ENCODE assay signal across 15 cellular contexts in the genomic region with DNA sequence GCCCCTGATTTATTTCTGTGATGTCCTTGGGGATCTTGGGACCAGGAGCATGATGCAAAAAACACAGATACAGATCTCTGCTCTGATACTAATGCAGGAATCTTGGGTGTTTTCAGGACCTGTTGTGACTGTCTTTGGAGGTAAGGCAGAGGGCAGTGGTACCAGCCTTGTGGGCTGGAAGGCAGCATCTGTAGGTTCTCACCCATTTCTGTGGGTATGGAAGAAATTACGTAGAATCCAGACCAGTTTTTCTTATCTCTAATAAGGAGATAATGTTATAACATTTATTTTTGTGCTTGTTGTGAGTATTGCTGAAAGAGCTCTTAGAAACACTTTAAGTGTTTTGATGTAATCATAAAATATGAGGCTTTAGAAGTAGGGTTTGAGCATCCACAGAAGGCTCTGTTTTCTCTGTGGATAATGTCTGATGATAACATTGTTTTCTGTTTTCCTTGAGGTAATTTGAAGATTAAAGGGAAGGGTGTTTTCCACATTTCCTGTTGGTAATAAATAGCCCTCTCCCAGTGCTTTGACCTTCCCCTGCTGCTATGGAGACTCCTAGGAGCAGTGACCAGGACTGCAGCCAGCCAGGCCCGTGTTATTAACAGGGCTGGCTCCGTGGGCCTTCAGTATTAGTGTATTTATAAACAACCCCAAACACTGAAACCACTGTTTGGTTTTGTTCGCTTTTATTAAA. TPM values are rescaled to one million over a fixed set of nuclear protein-coding genes. Genes with fewer than 3 reads are reported as not detected.
DNase-seq lines count a peak whose midpoint lies in the region; ATAC-seq and TF ChIP-seq lines count a peak whose summit lies in the region.
"Had no signal": no experiment of that assay in that cellular context is flagged by ENCODE, and none has a peak within 500 bp of the region (broad histone marks: within the 10 kb centered on the region; RNA-seq: fewer than 3 reads in every experiment).

No MANE protein-coding gene starts in this region.

- no peak for TF ChIP-seq EP300 in sigmoid colon (IDR thresholded peaks at IDR 0.05)

- WGBS in liver: 39% methylated on average over 4 of the region's 4 CpGs
- WGBS in sigmoid colon, 2 donors: 57 to 65% methylated on average over 4 of the region's 4 CpGs

- peak; percentile 51 for DNase-seq in MG63
- no peak for DNase-seq in endothelial cell (ENCODE audit: low spot score)
- DNase-seq in sigmoid colon: no peak
- DNase-seq in DMS114 treated with DMSO at 0.1 percent for 48 hours (lab: John Stamatoyannopoulos, UW; ENCODE audit: unreplicated experiment): no peak
- no peak for DNase-seq in HK-2 (ENCODE audit: unreplicated experiment)
- no peak for DNase-seq in erythroblast (lab: John Stamatoyannopoulos, UW)
- DNase-seq: activated naive CD8-positive, alpha-beta T cell treated with anti-CD3 and anti-CD28 coated beads, Interleukin-2, amount 50 U/mL, for 24 hours; effector CD4-positive, alpha-beta T cell; naive B cell; NCI-H446 treated with DMSO at 0.1 percent for 48 hours; SHP77; stimulated activated CD4-positive, alpha-beta T cell treated with anti-CD3 and anti-CD28 coated beads, Interleukin-15, amount 100 ng/mL, for 24 hours had no signal

- H3K27me3 ChIP-seq in MG63 (no peaks in the 10 kb centered on the region), liver (ENCODE audit: control insufficient read depth in 4 of 4, insufficient read depth in 4 of 4, low read length in 3 of 4) (no peaks in the 10 kb centered on the region), sigmoid colon (no peaks in the 10 kb centered on the region)
- H3K27me3 ChIP-seq: BLaER1 treated with 17β-estradiol and CSF1 and Interleukin-3, amounts not matched to agents 10 nM and 100 nM had no signal

- TF ChIP-seq POLR2A in sigmoid colon (IDR thresholded peaks at IDR 0.05) (no peak), erythroblast (IDR thresholded peaks at IDR 0.05; ENCODE audit: low read length) (no peak)

- H3K36me3 Mint-ChIP-seq in endothelial cell (ENCODE audit: low read depth, unreplicated experiment): no peaks in the 10 kb centered on the region
- H3K36me3 Mint-ChIP-seq: naive B cell had no signal

- no peaks in the 10 kb centered on the region for H3K36me3 ChIP-seq in MG63
- no peaks in the 10 kb centered on the region for H3K36me3 ChIP-seq in liver (ENCODE audit: control insufficient read depth in 4 of 4, insufficient read depth in 3 of 4, low read depth in 1 of 4, low read length in 3 of 4)
- no peaks in the 10 kb centered on the region for H3K36me3 ChIP-seq in sigmoid colon
- H3K36me3 ChIP-seq: BLaER1 treated with 17β-estradiol and CSF1 and Interleukin-3, amounts not matched to agents 10 nM and 100 nM had no signal

- H3K27ac ChIP-seq in liver (ENCODE audit: low read depth in 1 of 2, low read length in 2 of 2) (no peak overlapping the region), sigmoid colon (peak overlapping the region; percentile 41 to 80 (median 74))
- H3K27ac ChIP-seq: BLaER1 treated with 17β-estradiol and CSF1 and Interleukin-3, amounts not matched to agents 10 nM and 100 nM had no signal

- peaks cover 5% of the 10 kb centered on the region for H3K27me3 Mint-ChIP-seq in endothelial cell (ENCODE audit: unreplicated experiment)

- H3K9ac ChIP-seq in liver (ENCODE audit: low read depth in 1 of 2, low read length in 2 of 2): no peak overlapping the region
- H3K9ac ChIP-seq: BLaER1 treated with 17β-estradiol and CSF1 and Interleukin-3, amounts not matched to agents 10 nM and 100 nM had no signal

- no peak for ATAC-seq in HG02623 (IDR thresholded peaks at IDR 0.05; ENCODE audit: unreplicated experiment)
- ATAC-seq: activated naive CD8-positive, alpha-beta T cell treated with anti-CD3 and anti-CD28 coated beads, Interleukin-2, amount 50 U/mL, for 24 hours had no signal

- H3K9me3 Mint-ChIP-seq in endothelial cell (ENCODE audit: unreplicated experiment): no peaks in the 10 kb centered on the region
- H3K9me3 Mint-ChIP-seq: activated naive CD8-positive, alpha-beta T cell treated with anti-CD3 and anti-CD28 coated beads, Interleukin-2, amount 50 U/mL, for 24 hours; naive B cell had no signal

- H3K4me3 ChIP-seq in MG63 (no peak overlapping the region), liver (ENCODE audit: low read depth in 1 of 3, low read length in 3 of 3) (no peak overlapping the region), sigmoid colon (no peak overlapping the region)
- H3K4me3 ChIP-seq: BLaER1 treated with 17β-estradiol and CSF1 and Interleukin-3, amounts not matched to agents 10 nM and 100 nM had no signal

- H3K4me1 Mint-ChIP-seq in endothelial cell (ENCODE audit: unreplicated experiment): peaks cover 43% of the 10 kb centered on the region
- H3K4me1 Mint-ChIP-seq: naive B cell had no signal

- TF ChIP-seq CTCF in endothelial cell (IDR thresholded peaks at IDR 0.05; ENCODE audit: unreplicated experiment) (no peak), liver (IDR thresholded peaks at IDR 0.05; ENCODE audit: low read depth, low read length, missing input control) (peak; percentile 18), sigmoid colon (IDR thresholded peaks at IDR 0.05) (no peak)

- H3K4me3 Mint-ChIP-seq in endothelial cell (ENCODE audit: unreplicated experiment): no peak overlapping the region
- H3K4me3 Mint-ChIP-seq: activated naive CD8-positive, alpha-beta T cell treated with anti-CD3 and anti-CD28 coated beads, Interleukin-2, amount 50 U/mL, for 24 hours; naive B cell had no signal

- peak; percentile 32 to 49 for TF ChIP-seq RAD21 in liver (IDR thresholded peaks at IDR 0.05)

- peak overlapping the region; percentile 84 for H3K27ac Mint-ChIP-seq in endothelial cell (ENCODE audit: unreplicated experiment)
- H3K27ac Mint-ChIP-seq: activated naive CD8-positive, alpha-beta T cell treated with anti-CD3 and anti-CD28 coated beads, Interleukin-2, amount 50 U/mL, for 24 hours had no signal

- H3K9me3 ChIP-seq in MG63 (no peaks in the 10 kb centered on the region), liver (ENCODE audit: control insufficient read depth in 4 of 4, low read length in 3 of 4) (no peaks in the 10 kb centered on the region), sigmoid colon (no peaks in the 10 kb centered on the region)
- H3K9me3 ChIP-seq: BLaER1 treated with 17β-estradiol and CSF1 and Interleukin-3, amounts not matched to agents 10 nM and 100 nM had no signal

- intact Hi-C loops in sigmoid colon (cut with DNase I): no loop called here

- peaks cover 5 to 38% (median 28%) of the 10 kb centered on the region in 4 donors for H3K4me1 ChIP-seq in liver (ENCODE audit: control insufficient read depth in 4 of 4, insufficient read depth in 4 of 4, low read length in 3 of 4)
- peaks cover 0 to 66% (median 52%) of the 10 kb centered on the region in 4 donors for H3K4me1 ChIP-seq in sigmoid colon

TF ChIP-seq in liver, 16 proteins besides CTCF, POLR2A, EP300 and RAD21:
- TF ChIP-seq NR2F2 (IDR thresholded peaks at IDR 0.05) (peak; percentile 68), RXRA (IDR thresholded peaks at IDR 0.05) (peak; percentile 21 to 25), SP1 (IDR thresholded peaks at IDR 0.05) (peak; percentile 27), EGR1 (IDR thresholded peaks at IDR 0.05; ENCODE audit: low read depth in 2 of 2) (no peak)
- TF ChIP-seq, protein P1, sequence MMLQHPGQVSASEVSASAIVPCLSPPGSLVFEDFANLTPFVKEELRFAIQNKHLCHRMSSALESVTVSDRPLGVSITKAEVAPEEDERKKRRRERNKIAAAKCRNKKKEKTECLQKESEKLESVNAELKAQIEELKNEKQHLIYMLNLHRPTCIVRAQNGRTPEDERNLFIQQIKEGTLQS (IDR thresholded peaks at IDR 0.05): no peak

RNA-seq across cellular contexts. Expression of a gene that starts 9.4 kb away (rescaled TPM):
- total RNA-seq in MG63 (2014; rRNA removed; shearing (Covaris generic); ENCODE audit: low replicate concordance): 1.5 and 5.1 TPM in 2 replicates
- total RNA-seq in endothelial cell (ENCODE audit: unreplicated experiment) (13.6 TPM), liver (1 to 10 TPM; 3.5 to 5.1 TPM), sigmoid colon (10 to 100 TPM; 24.8 to 47.7 (median 35.5) TPM)
- polyA plus RNA-seq in liver (1 to 10 TPM; 4.0 to 5.5 TPM), sigmoid colon (1 to 10 TPM; 5.5 to 8.5 (median 7.2) TPM)

RNA-seq across cellular contexts. Expression of a gene that starts 39.1 kb away (rescaled TPM):
- 1.4 and 37.7 TPM in 2 replicates for total RNA-seq in MG63 (2014; rRNA removed; shearing (Covaris generic); ENCODE audit: low replicate concordance)
- 11.1 TPM for total RNA-seq in endothelial cell (ENCODE audit: unreplicated experiment)
- 1 to 10 TPM in 1 of 2 donors, under 1 TPM in 1; 0.37 to 1.9 TPM for total RNA-seq in liver
- under 1 TPM; 0.23 to 0.44 TPM for polyA plus RNA-seq in liver
- 100 to 1,000 TPM in 2 of 4 donors, 10 to 100 TPM in 2; 62.0 to 213 (median 119) TPM for total RNA-seq in sigmoid colon
- 1 to 10 TPM in 1 of 3 donors, under 1 TPM in 2; 0.46 to 7.6 (median 0.60) TPM for polyA plus RNA-seq in sigmoid colon

Comparison
In these comparisons a context has a peak if more than half of its experiments do, and no peak if none do; other contexts are left out.
1. H3K27ac ChIP-seq: peak in sigmoid colon (4 of 4); none in liver (0 of 2).